19 cellular contexts compared by ENCODE assay signal in genomic region chr18:39318008-39318407, GRCh38.
DNase-seq lines count a peak whose midpoint lies in the region; ATAC-seq, FAIRE-seq and TF ChIP-seq lines count a peak whose summit lies in the region.
"Had no signal": no experiment of that assay in that cellular context is flagged by ENCODE, and none has a peak within 500 bp of the region (broad histone marks: within the 10 kb centered on the region; RNA-seq: fewer than 3 reads in every experiment).

No MANE protein-coding gene starts in this region.

- H3K9me2 ChIP-seq in PC-3 (replicated peaks; ENCODE audit: low read length), result no peaks in the 10 kb centered on the region

- RAD21 ChIA-PET in GM12878 (lab: Charles Lee; ENCODE audit: unreplicated experiment), result no interaction called here

- H3K4me3 ChIP-seq in GM12878 (no peak overlapping the region), PC-3 (ENCODE audit: low read length) (no peak overlapping the region)
- H3K4me3 ChIP-seq: K562, prostate gland, smooth muscle cell, tibial artery had no signal

- TF ChIP-seq RAD21 in GM12878 (IDR thresholded peaks at IDR 0.05; ENCODE audit: insufficient read depth, low read depth, low read length), result no peak

- H4K20me1 ChIP-seq in GM12878 (ENCODE audit: control insufficient read depth, insufficient read depth), result no peaks in the 10 kb centered on the region
- no peaks in the 10 kb centered on the region for H4K20me1 ChIP-seq in PC-3 (ENCODE audit: low read length)

- H3K9me3 ChIP-seq in GM12878 (replicated peaks; ENCODE audit: control insufficient read depth, insufficient read depth, low read length), result no peaks in the 10 kb centered on the region
- H3K9me3 ChIP-seq in PC-3 (ENCODE audit: low read length), result no peaks in the 10 kb centered on the region
- H3K9me3 ChIP-seq: prostate gland, tibial artery had no signal

- H2AFZ ChIP-seq in GM12878 (ENCODE audit: control insufficient read depth, low read depth, low read length) (no peak overlapping the region), PC-3 (ENCODE audit: low read length) (no peak overlapping the region)

- H3K27me3 ChIP-seq in GM12878 (replicated peaks in 1 of 2; ENCODE audit: control insufficient read depth in 2 of 2, insufficient read depth in 2 of 2, low read length in 1 of 2) (no peaks in the 10 kb centered on the region), PC-3 (ENCODE audit: low read length) (no peaks in the 10 kb centered on the region)
- H3K27me3 ChIP-seq: tibial artery had no signal

- in situ Hi-C loops in GM12878 (cut with MboI), result no loop called here

- POLR2A ChIA-PET in GM12878 (lab: Charles Lee), result no interaction called here
- POLR2A ChIA-PET in PC-3 (lab: Charles Lee; ENCODE audit: unreplicated experiment), result no interaction called here

- intact Hi-C loops in GM12878 (cut with micrococcal nuclease; ENCODE audit: unreplicated experiment), result no loop called here
- intact Hi-C loops in PC-3 (cut with micrococcal nuclease), result no loop called here

- TF ChIP-seq CTCF in GM12878 (IDR thresholded peaks at IDR 0.05 in 2 of 3, conservative IDR thresholded peaks at IDR 0.05 in 1 of 3; ENCODE audit: control insufficient read depth in 2 of 3, extremely low read depth in 1 of 3, insufficient read depth in 1 of 3, low read depth in 3 of 3, low read length in 3 of 3) (no peak), PC-3 (conservative IDR thresholded peaks at IDR 0.05; ENCODE audit: low read depth, low read length) (no peak)

- H3K79me2 ChIP-seq in GM12878 (ENCODE audit: control insufficient read depth, insufficient read depth, low read length), result no peaks in the 10 kb centered on the region
- H3K79me2 ChIP-seq in PC-3 (ENCODE audit: low read length), result no peaks in the 10 kb centered on the region

- H3K36me3 ChIP-seq in GM12878 (ENCODE audit: control insufficient read depth in 2 of 2, insufficient read depth in 2 of 2, low read length in 1 of 2) (no peaks in the 10 kb centered on the region), PC-3 (ENCODE audit: low read depth, low read length) (no peaks in the 10 kb centered on the region)
- H3K36me3 ChIP-seq: prostate gland, tibial artery had no signal

- ATAC-seq in GM18861 (IDR thresholded peaks at IDR 0.05; ENCODE audit: unreplicated experiment) (peak; percentile 45), HG02981 (IDR thresholded peaks at IDR 0.05; ENCODE audit: unreplicated experiment) (peak; percentile 67), GM12878 (peak; percentile 63), PC-3 (no peak)
- ATAC-seq: K562 had no signal

- CTCF ChIA-PET in GM12878 (lab: Yijun Ruan, JAX) (no interaction called here), PC-3 (lab: Charles Lee) (no interaction called here)

- H3K9ac ChIP-seq in GM12878 (ENCODE audit: control insufficient read depth, insufficient read depth, low read length), result no peak overlapping the region
- no peak overlapping the region for H3K9ac ChIP-seq in PC-3 (ENCODE audit: low read length)

- FAIRE-seq in GM12878 (lab: Jason Lieb, UNC), result no peak
- FAIRE-seq: K562, TTC549 had no signal

- SMC1A ChIA-PET in GM12878 (lab: Charles Lee; ENCODE audit: uncharacterized antibody, unreplicated experiment), result no interaction called here

- H3F3A ChIP-seq in PC-3 (ENCODE audit: low read length, unreplicated experiment), result no peaks in the 10 kb centered on the region

- no peaks in the 10 kb centered on the region for H3K4me1 ChIP-seq in GM12878 (ENCODE audit: control insufficient read depth, insufficient read depth, low read length)
- no peaks in the 10 kb centered on the region for H3K4me1 ChIP-seq in PC-3 (ENCODE audit: insufficient read depth, low read length)
- H3K4me1 ChIP-seq: prostate gland, tibial artery had no signal

- 42% methylated on average over 3 of the region's 3 CpGs for WGBS in GM12878 (ENCODE audit: insufficient coverage, insufficient replicate concordance, low lambda C conversion rate, missing lambda C conversion rate)

- BruUV-seq in GM12878 (replicated peaks; lab: Mats Ljungman, UMichigan), result no TSS peak
- BruUV-seq in PC-3 (replicated peaks; lab: Mats Ljungman, UMichigan), result no TSS peak

- H3K4me2 ChIP-seq in GM12878 (ENCODE audit: control insufficient read depth, insufficient read depth) (no peak overlapping the region), PC-3 (ENCODE audit: low read length) (no peak overlapping the region)
- H3K4me2 ChIP-seq: smooth muscle cell had no signal

- TF ChIP-seq EP300 in GM12878 (IDR thresholded peaks at IDR 0.05; ENCODE audit: borderline replicate concordance in 1 of 2, control insufficient read depth in 1 of 2, low read depth in 2 of 2, low read length in 2 of 2), result no peak

- DNase-seq in GM12878 (ENCODE audit: low read depth, low spot score) (no peak), pons (ENCODE audit: low spot score) (peak; percentile 71), NCI-H2081 (lab: John Stamatoyannopoulos, UW) (no peak), DMS114 treated with DMSO at 0.1 percent for 48 hours (lab: John Stamatoyannopoulos, UW; ENCODE audit: unreplicated experiment) (no peak), PC-3 (no peak)
- DNase-seq: activated CD4-positive, alpha-beta T cell treated with anti-CD3 and anti-CD28 coated beads for 4 hours; activated naive CD8-positive, alpha-beta T cell treated with anti-CD3 and anti-CD28 coated beads for 36 hours; midbrain; NCI-H1930; NK-92 treated with Interleukin-12 subunit alpha and Interleukin-12 subunit beta, amount 100 ng/mL, for 24 hours; stimulated activated CD4-positive, alpha-beta T cell treated with anti-CD3 and anti-CD28 coated beads, Interleukin-2, amount 100 ng/mL, for 48 hours; SW 1271; tibial artery had no signal

- H3K27ac ChIP-seq in GM12878 (ENCODE audit: control insufficient read depth, insufficient read depth) (no peak overlapping the region), PC-3 (ENCODE audit: low read length) (no peak overlapping the region)
- H3K27ac ChIP-seq: prostate gland, tibial artery had no signal

- TF ChIP-seq POLR2A in GM12878 (IDR thresholded peaks at IDR 0.05; ENCODE audit: low read depth, low read length), result no peak

TF ChIP-seq in GM12878, 131 proteins besides CTCF, POLR2A, EP300 and RAD21:
- TF ChIP-seq RUNX3 (IDR thresholded peaks at IDR 0.05; ENCODE audit: low read length) (peak; percentile 63), SPI1 (IDR thresholded peaks at IDR 0.05; ENCODE audit: borderline replicate concordance, insufficient read depth, low read depth, low read length) (peak; percentile 88), CHD1 (IDR thresholded peaks at IDR 0.05; ENCODE audit: low read depth, low read length) (no peak), HDAC2 (IDR thresholded peaks at IDR 0.05) (no peak), NRF1 (conservative IDR thresholded peaks at IDR 0.05; ENCODE audit: low read depth, low read length) (no peak), ATF3 (IDR thresholded peaks at IDR 0.05; ENCODE audit: borderline replicate concordance, extremely low read depth, low read depth, low read length) (no peak), IRF4 (IDR thresholded peaks at IDR 0.05; ENCODE audit: low read depth, low read length) (0 out of 2 replicates have a peak, but pooled peaks have one; percentile 22)
